In the genomic region with DNA sequence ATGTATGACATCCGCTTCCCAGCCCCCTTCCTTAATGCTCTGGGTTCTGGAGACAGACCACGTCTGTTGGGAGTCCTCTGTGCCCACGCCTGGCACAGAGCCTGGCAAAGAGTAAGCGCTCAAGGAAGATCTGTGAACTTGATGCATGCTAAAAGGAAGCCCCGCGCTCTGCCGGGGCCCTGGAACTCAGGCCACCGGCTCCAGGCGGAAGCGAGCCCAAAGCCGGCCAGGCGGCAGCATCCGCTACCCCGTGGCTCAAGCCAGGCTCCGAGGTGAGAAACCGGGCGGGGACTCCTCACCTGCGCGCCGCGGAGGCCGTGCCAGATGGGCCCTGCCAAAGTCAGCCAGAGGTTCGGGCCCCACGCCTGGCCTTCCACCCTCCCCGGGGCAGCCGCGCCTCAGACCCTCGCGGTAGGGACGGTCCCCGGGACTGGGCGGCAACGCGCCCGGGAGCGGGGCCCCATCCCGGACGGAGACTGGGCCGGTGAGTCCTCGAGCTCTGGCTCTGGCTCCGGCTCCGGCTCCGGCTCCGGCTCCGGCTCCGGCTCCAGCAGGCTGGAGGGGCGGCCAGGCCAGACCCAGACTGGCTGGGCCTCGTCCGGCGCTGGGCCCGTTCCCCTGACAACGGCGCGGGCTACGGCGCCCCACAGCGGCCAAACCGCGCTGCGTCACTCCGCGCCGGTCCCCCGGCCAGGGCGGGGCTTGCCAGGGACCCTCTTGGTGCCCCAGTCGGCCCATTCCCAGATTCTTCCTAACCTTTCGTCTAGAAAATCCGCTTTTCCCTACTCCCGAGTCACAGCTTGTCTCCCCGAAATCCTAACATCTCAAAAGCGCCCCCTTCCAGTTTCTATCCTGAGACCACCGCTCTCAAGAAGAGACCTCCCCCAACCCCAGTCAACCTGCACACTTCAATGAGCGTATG, we compare ENCODE assay signal across 1 cellular context.
TF ChIP-seq lines count a peak whose summit lies in the region.

A gene with protein sequence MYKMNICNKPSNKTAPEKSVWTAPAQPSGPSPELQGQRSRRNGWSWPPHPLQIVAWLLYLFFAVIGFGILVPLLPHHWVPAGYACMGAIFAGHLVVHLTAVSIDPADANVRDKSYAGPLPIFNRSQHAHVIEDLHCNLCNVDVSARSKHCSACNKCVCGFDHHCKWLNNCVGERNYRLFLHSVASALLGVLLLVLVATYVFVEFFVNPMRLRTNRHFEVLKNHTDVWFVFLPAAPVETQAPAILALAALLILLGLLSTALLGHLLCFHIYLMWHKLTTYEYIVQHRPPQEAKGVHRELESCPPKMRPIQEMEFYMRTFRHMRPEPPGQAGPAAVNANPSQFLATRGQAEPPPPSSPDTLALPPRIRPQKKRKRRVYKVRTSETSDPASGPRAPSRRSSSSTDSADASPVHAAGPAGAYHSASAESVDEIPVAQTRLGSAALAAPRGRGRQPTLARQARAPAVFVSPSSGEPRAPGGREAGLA (minus strand): TSS at position 606 of the 922 bp plus-strand sequence. CDS start 8,702 bp downstream, outside the sequence.

TF ChIP-seq in GM12878, 131 proteins besides CTCF, POLR2A, EP300 and RAD21 (continues in another document):
- TF ChIP-seq, protein P1, sequence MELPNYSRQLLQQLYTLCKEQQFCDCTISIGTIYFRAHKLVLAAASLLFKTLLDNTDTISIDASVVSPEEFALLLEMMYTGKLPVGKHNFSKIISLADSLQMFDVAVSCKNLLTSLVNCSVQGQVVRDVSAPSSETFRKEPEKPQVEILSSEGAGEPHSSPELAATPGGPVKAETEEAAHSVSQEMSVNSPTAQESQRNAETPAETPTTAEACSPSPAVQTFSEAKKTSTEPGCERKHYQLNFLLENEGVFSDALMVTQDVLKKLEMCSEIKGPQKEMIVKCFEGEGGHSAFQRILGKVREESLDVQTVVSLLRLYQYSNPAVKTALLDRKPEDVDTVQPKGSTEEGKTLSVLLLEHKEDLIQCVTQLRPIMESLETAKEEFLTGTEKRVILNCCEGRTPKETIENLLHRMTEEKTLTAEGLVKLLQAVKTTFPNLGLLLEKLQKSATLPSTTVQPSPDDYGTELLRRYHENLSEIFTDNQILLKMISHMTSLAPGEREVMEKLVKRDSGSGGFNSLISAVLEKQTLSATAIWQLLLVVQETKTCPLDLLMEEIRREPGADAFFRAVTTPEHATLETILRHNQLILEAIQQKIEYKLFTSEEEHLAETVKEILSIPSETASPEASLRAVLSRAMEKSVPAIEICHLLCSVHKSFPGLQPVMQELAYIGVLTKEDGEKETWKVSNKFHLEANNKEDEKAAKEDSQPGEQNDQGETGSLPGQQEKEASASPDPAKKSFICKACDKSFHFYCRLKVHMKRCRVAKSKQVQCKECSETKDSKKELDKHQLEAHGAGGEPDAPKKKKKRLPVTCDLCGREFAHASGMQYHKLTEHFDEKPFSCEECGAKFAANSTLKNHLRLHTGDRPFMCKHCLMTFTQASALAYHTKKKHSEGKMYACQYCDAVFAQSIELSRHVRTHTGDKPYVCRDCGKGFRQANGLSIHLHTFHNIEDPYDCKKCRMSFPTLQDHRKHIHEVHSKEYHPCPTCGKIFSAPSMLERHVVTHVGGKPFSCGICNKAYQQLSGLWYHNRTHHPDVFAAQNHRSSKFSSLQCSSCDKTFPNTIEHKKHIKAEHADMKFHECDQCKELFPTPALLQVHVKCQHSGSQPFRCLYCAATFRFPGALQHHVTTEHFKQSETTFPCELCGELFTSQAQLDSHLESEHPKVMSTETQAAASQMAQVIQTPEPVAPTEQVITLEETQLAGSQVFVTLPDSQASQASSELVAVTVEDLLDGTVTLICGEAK (IDR thresholded peaks at IDR 0.05; ENCODE audit: borderline replicate concordance), result no peak
- TF ChIP-seq, protein P2, sequence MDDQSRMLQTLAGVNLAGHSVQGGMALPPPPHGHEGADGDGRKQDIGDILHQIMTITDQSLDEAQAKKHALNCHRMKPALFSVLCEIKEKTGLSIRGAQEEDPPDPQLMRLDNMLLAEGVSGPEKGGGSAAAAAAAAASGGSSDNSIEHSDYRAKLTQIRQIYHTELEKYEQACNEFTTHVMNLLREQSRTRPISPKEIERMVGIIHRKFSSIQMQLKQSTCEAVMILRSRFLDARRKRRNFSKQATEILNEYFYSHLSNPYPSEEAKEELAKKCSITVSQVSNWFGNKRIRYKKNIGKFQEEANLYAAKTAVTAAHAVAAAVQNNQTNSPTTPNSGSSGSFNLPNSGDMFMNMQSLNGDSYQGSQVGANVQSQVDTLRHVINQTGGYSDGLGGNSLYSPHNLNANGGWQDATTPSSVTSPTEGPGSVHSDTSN (IDR thresholded peaks at IDR 0.05; ENCODE audit: insufficient replicate concordance, low read depth, low read length), result no peak
- no peak for TF ChIP-seq NFYA (IDR thresholded peaks at IDR 0.05; ENCODE audit: borderline replicate concordance, low read depth, low read length)
- peak; percentile 21 for TF ChIP-seq SIX5 (IDR thresholded peaks at IDR 0.05; ENCODE audit: low read depth, low read length, severe bottlenecking)
- no peak for TF ChIP-seq ZNF622 (IDR thresholded peaks at IDR 0.05)
- TF ChIP-seq NR2C1 (IDR thresholded peaks at IDR 0.05), result no peak
- TF ChIP-seq EGR1 (IDR thresholded peaks at IDR 0.05; ENCODE audit: borderline replicate concordance in 1 of 2, low read depth in 2 of 2, low read length in 2 of 2), result no peak
- TF ChIP-seq, protein P3, sequence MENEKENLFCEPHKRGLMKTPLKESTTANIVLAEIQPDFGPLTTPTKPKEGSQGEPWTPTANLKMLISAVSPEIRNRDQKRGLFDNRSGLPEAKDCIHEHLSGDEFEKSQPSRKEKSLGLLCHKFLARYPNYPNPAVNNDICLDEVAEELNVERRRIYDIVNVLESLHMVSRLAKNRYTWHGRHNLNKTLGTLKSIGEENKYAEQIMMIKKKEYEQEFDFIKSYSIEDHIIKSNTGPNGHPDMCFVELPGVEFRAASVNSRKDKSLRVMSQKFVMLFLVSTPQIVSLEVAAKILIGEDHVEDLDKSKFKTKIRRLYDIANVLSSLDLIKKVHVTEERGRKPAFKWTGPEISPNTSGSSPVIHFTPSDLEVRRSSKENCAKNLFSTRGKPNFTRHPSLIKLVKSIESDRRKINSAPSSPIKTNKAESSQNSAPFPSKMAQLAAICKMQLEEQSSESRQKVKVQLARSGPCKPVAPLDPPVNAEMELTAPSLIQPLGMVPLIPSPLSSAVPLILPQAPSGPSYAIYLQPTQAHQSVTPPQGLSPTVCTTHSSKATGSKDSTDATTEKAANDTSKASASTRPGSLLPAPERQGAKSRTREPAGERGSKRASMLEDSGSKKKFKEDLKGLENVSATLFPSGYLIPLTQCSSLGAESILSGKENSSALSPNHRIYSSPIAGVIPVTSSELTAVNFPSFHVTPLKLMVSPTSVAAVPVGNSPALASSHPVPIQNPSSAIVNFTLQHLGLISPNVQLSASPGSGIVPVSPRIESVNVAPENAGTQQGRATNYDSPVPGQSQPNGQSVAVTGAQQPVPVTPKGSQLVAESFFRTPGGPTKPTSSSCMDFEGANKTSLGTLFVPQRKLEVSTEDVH (IDR thresholded peaks at IDR 0.05; ENCODE audit: low read depth, partially characterized antibody), result no peak
- TF ChIP-seq, protein P4, sequence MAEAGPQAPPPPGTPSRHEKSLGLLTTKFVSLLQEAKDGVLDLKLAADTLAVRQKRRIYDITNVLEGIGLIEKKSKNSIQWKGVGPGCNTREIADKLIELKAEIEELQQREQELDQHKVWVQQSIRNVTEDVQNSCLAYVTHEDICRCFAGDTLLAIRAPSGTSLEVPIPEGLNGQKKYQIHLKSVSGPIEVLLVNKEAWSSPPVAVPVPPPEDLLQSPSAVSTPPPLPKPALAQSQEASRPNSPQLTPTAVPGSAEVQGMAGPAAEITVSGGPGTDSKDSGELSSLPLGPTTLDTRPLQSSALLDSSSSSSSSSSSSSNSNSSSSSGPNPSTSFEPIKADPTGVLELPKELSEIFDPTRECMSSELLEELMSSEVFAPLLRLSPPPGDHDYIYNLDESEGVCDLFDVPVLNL (IDR thresholded peaks at IDR 0.05; ENCODE audit: low read depth, low read length), result no peak
- TF ChIP-seq ZSCAN29 (IDR thresholded peaks at IDR 0.05), result no peak
- TF ChIP-seq, protein P5, sequence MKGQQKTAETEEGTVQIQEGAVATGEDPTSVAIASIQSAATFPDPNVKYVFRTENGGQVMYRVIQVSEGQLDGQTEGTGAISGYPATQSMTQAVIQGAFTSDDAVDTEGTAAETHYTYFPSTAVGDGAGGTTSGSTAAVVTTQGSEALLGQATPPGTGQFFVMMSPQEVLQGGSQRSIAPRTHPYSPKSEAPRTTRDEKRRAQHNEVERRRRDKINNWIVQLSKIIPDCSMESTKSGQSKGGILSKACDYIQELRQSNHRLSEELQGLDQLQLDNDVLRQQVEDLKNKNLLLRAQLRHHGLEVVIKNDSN (IDR thresholded peaks at IDR 0.05; ENCODE audit: borderline replicate concordance, extremely low read length, insufficient read depth, low read depth, low read length), result no peak
- TF ChIP-seq, protein P6, sequence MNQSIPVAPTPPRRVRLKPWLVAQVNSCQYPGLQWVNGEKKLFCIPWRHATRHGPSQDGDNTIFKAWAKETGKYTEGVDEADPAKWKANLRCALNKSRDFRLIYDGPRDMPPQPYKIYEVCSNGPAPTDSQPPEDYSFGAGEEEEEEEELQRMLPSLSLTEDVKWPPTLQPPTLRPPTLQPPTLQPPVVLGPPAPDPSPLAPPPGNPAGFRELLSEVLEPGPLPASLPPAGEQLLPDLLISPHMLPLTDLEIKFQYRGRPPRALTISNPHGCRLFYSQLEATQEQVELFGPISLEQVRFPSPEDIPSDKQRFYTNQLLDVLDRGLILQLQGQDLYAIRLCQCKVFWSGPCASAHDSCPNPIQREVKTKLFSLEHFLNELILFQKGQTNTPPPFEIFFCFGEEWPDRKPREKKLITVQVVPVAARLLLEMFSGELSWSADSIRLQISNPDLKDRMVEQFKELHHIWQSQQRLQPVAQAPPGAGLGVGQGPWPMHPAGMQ (IDR thresholded peaks at IDR 0.05; ENCODE audit: borderline replicate concordance), result no peak
- no peak for TF ChIP-seq BRCA1 (IDR thresholded peaks at IDR 0.05; ENCODE audit: low read depth, low read length)
- TF ChIP-seq RBBP5 (conservative IDR thresholded peaks at IDR 0.05), result no peak
- TF ChIP-seq, protein P7, sequence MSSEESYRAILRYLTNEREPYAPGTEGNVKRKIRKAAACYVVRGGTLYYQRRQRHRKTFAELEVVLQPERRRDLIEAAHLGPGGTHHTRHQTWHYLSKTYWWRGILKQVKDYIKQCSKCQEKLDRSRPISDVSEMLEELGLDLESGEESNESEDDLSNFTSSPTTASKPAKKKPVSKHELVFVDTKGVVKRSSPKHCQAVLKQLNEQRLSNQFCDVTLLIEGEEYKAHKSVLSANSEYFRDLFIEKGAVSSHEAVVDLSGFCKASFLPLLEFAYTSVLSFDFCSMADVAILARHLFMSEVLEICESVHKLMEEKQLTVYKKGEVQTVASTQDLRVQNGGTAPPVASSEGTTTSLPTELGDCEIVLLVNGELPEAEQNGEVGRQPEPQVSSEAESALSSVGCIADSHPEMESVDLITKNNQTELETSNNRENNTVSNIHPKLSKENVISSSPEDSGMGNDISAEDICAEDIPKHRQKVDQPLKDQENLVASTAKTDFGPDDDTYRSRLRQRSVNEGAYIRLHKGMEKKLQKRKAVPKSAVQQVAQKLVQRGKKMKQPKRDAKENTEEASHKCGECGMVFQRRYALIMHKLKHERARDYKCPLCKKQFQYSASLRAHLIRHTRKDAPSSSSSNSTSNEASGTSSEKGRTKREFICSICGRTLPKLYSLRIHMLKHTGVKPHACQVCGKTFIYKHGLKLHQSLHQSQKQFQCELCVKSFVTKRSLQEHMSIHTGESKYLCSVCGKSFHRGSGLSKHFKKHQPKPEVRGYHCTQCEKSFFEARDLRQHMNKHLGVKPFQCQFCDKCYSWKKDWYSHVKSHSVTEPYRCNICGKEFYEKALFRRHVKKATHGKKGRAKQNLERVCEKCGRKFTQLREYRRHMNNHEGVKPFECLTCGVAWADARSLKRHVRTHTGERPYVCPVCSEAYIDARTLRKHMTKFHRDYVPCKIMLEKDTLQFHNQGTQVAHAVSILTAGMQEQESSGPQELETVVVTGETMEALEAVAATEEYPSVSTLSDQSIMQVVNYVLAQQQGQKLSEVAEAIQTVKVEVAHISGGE (CRISPR knock-in tag; IDR thresholded peaks at IDR 0.05), result no peak
- TF ChIP-seq, protein P8, sequence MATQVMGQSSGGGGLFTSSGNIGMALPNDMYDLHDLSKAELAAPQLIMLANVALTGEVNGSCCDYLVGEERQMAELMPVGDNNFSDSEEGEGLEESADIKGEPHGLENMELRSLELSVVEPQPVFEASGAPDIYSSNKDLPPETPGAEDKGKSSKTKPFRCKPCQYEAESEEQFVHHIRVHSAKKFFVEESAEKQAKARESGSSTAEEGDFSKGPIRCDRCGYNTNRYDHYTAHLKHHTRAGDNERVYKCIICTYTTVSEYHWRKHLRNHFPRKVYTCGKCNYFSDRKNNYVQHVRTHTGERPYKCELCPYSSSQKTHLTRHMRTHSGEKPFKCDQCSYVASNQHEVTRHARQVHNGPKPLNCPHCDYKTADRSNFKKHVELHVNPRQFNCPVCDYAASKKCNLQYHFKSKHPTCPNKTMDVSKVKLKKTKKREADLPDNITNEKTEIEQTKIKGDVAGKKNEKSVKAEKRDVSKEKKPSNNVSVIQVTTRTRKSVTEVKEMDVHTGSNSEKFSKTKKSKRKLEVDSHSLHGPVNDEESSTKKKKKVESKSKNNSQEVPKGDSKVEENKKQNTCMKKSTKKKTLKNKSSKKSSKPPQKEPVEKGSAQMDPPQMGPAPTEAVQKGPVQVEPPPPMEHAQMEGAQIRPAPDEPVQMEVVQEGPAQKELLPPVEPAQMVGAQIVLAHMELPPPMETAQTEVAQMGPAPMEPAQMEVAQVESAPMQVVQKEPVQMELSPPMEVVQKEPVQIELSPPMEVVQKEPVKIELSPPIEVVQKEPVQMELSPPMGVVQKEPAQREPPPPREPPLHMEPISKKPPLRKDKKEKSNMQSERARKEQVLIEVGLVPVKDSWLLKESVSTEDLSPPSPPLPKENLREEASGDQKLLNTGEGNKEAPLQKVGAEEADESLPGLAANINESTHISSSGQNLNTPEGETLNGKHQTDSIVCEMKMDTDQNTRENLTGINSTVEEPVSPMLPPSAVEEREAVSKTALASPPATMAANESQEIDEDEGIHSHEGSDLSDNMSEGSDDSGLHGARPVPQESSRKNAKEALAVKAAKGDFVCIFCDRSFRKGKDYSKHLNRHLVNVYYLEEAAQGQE (IDR thresholded peaks at IDR 0.05; ENCODE audit: low read depth, low read length), result no peak
- no peak for TF ChIP-seq MYC (IDR thresholded peaks at IDR 0.05; ENCODE audit: insufficient read depth, insufficient read length, insufficient replicate concordance, low read length, severe bottlenecking)
- TF ChIP-seq FOXM1 (IDR thresholded peaks at IDR 0.05; ENCODE audit: low read depth, low read length), result no peak
- no peak for TF ChIP-seq MEF2B (IDR thresholded peaks at IDR 0.05; ENCODE audit: partially characterized antibody, poor library complexity, severe bottlenecking)
- no peak for TF ChIP-seq MTA2 (IDR thresholded peaks at IDR 0.05; ENCODE audit: low read depth)
- TF ChIP-seq, protein P9, sequence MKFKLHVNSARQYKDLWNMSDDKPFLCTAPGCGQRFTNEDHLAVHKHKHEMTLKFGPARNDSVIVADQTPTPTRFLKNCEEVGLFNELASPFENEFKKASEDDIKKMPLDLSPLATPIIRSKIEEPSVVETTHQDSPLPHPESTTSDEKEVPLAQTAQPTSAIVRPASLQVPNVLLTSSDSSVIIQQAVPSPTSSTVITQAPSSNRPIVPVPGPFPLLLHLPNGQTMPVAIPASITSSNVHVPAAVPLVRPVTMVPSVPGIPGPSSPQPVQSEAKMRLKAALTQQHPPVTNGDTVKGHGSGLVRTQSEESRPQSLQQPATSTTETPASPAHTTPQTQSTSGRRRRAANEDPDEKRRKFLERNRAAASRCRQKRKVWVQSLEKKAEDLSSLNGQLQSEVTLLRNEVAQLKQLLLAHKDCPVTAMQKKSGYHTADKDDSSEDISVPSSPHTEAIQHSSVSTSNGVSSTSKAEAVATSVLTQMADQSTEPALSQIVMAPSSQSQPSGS (IDR thresholded peaks at IDR 0.05; ENCODE audit: low read length), result no peak
- peak; percentile 79 for TF ChIP-seq BMI1 (IDR thresholded peaks at IDR 0.05; ENCODE audit: borderline replicate concordance)
- TF ChIP-seq CREM (IDR thresholded peaks at IDR 0.05; ENCODE audit: low read depth), result peak; percentile 38; the same call in 1 of the 2 replicates
- TF ChIP-seq SMAD5 (IDR thresholded peaks at IDR 0.05; ENCODE audit: low read depth), result no peak
- no peak for TF ChIP-seq CHD1 (IDR thresholded peaks at IDR 0.05; ENCODE audit: low read depth, low read length)
- no peak for TF ChIP-seq SP1 (IDR thresholded peaks at IDR 0.05; ENCODE audit: low read depth, low read length)
